11 cellular contexts compared by ENCODE assay signal in genomic region chr2:159133795-159134194, GRCh38.
DNase-seq lines count a peak whose midpoint lies in the region; ATAC-seq, FAIRE-seq and TF ChIP-seq lines count a peak whose summit lies in the region.
"Had no signal": no experiment of that assay in that cellular context is flagged by ENCODE, and none has a peak within 500 bp of the region (broad histone marks: within the 10 kb centered on the region; RNA-seq: fewer than 3 reads in every experiment).

No MANE protein-coding gene starts in this region.

- H4K8ac ChIP-seq in IMR-90 (ENCODE audit: low read depth in 2 of 2, low read length in 2 of 2), result peak overlapping the region in 1 of 2 experiments; percentile 44; a peak in 1 of 4 replicates

- H3K36me3 ChIP-seq in IMR-90 (ENCODE audit: control insufficient read depth, insufficient read depth, low read length), result no peaks in the 10 kb centered on the region
- no peaks in the 10 kb centered on the region for H3K36me3 ChIP-seq in GM12878 (ENCODE audit: control insufficient read depth in 2 of 2, insufficient read depth in 2 of 2, low read length in 1 of 2)
- H3K36me3 ChIP-seq in kidney (ENCODE audit: control insufficient read depth in 1 of 2, insufficient read depth in 2 of 2, low read length in 2 of 2), result no peaks in the 10 kb centered on the region

- FAIRE-seq in GM12878 (lab: Jason Lieb, UNC) (no peak), kidney (lab: Jason Lieb, UNC) (no peak)
- FAIRE-seq: GM19239 had no signal

- H3K18ac ChIP-seq in IMR-90 (ENCODE audit: low read depth, low read length), result peak overlapping the region; percentile 34

- H3K23ac ChIP-seq in IMR-90 (ENCODE audit: low read depth, low read length), result peak overlapping the region; percentile 49; the same call in 1 of the 2 replicates

- H3K79me1 ChIP-seq in IMR-90 (ENCODE audit: low read depth in 1 of 2, low read length in 2 of 2), result peaks cover 22 to 58% of the 10 kb centered on the region in 2 experiments

- H2AFZ ChIP-seq in IMR-90 (replicated peaks; ENCODE audit: low read length, poor library complexity) (no peak overlapping the region), GM12878 (ENCODE audit: control insufficient read depth, low read depth, low read length) (no peak overlapping the region)

- H3K9me3 ChIP-seq in IMR-90 (ENCODE audit: control insufficient read depth, insufficient read depth, low read length) (no peaks in the 10 kb centered on the region), GM12878 (replicated peaks; ENCODE audit: control insufficient read depth, insufficient read depth, low read length) (no peaks in the 10 kb centered on the region), kidney (ENCODE audit: control insufficient read depth in 1 of 2, low read length in 2 of 2) (no peaks in the 10 kb centered on the region)
- H3K9me3 ChIP-seq: psoas muscle had no signal

- POLR2A ChIA-PET in IMR-90 (lab: Charles Lee; ENCODE audit: unreplicated experiment) (no interaction called here), GM12878 (lab: Charles Lee) (no interaction called here)

- 60% methylated on average over 1 of the region's 4 CpGs; no CpG with 5 or more reads in 1 of the 2 experiments for WGBS in IMR-90 (ENCODE audit: extremely low coverage in 2 of 2, insufficient read length in 1 of 2), 2 experiments
- 47% methylated on average over 4 of the region's 4 CpGs for WGBS in GM12878 (ENCODE audit: insufficient coverage, insufficient replicate concordance, low lambda C conversion rate, missing lambda C conversion rate)

- ATAC-seq in IMR-90 (ENCODE audit: low read depth) (no peak), GM12878 (peak; percentile 40; the same call in 2 of the 3 replicates), GM18907 (IDR thresholded peaks at IDR 0.05; ENCODE audit: unreplicated experiment) (no peak), GM19324 (IDR thresholded peaks at IDR 0.05; ENCODE audit: low FRiP score, unreplicated experiment) (no peak), HG03039 (IDR thresholded peaks at IDR 0.05; ENCODE audit: unreplicated experiment) (no peak)
- ATAC-seq: psoas muscle had no signal

- H2BK20ac ChIP-seq in IMR-90 (ENCODE audit: low read depth, low read length), result peak overlapping the region; percentile 70; the same call in 1 of the 2 replicates

- RAD21 ChIA-PET in GM12878 (lab: Charles Lee; ENCODE audit: unreplicated experiment), result interaction anchor here (0.9 to 1.4 kb wide), 5 partner anchors 15 to 833 kb away, joined by 3 to 4 read pairs (median 4); no protein-coding TSS in a partner anchor

- peak overlapping the region; percentile 46; the same call in 1 of the 2 replicates for H4K91ac ChIP-seq in IMR-90 (ENCODE audit: insufficient read depth, low read depth, low read length)

- H4K20me1 ChIP-seq in IMR-90 (ENCODE audit: insufficient read depth, low read length) (no peaks in the 10 kb centered on the region), GM12878 (ENCODE audit: control insufficient read depth, insufficient read depth) (no peaks in the 10 kb centered on the region)

- TF ChIP-seq EP300 in GM12878 (IDR thresholded peaks at IDR 0.05; ENCODE audit: borderline replicate concordance in 1 of 2, control insufficient read depth in 1 of 2, low read depth in 2 of 2, low read length in 2 of 2), result no peak

- SMC1A ChIA-PET in GM12878 (lab: Charles Lee; ENCODE audit: uncharacterized antibody, unreplicated experiment), result interaction anchor here (0.7 to 1.3 kb wide), 5 partner anchors 15 to 834 kb away, joined by 3 to 5 read pairs (median 4); no protein-coding TSS in a partner anchor

- H2BK15ac ChIP-seq in IMR-90 (ENCODE audit: low read depth, low read length), result peak overlapping the region; percentile 63; the same call in 1 of the 3 replicates

- H3K4me3 ChIP-seq in IMR-90 (ENCODE audit: insufficient read depth, low read depth, low read length) (no peak overlapping the region), GM12878 (no peak overlapping the region), kidney (ENCODE audit: low read length in 2 of 2) (no peak overlapping the region)
- H3K4me3 ChIP-seq: psoas muscle had no signal

- peak overlapping the region; percentile 58; the same call in 1 of the 2 replicates for H3K4ac ChIP-seq in IMR-90 (ENCODE audit: low read depth, low read length)

- no peaks in the 10 kb centered on the region for H3K27me3 ChIP-seq in IMR-90 (ENCODE audit: control insufficient read depth, insufficient read depth, low read length)
- no peaks in the 10 kb centered on the region; a peak in 1 of 4 replicates for H3K27me3 ChIP-seq in GM12878 (replicated peaks in 1 of 2; ENCODE audit: control insufficient read depth in 2 of 2, insufficient read depth in 2 of 2, low read length in 1 of 2)

- peaks cover 18% of the 10 kb centered on the region for H3K9me1 ChIP-seq in IMR-90 (ENCODE audit: insufficient read depth, low read length)

- TF ChIP-seq CTCF in AG09319 (IDR thresholded peaks at IDR 0.05; ENCODE audit: low read depth, low read length) (peak; percentile 23), IMR-90 (conservative IDR thresholded peaks at IDR 0.05; ENCODE audit: low read depth, low read length) (peak; percentile 36), GM12878 (IDR thresholded peaks at IDR 0.05 in 2 of 3, conservative IDR thresholded peaks at IDR 0.05 in 1 of 3; ENCODE audit: control insufficient read depth in 2 of 3, extremely low read depth in 1 of 3, insufficient read depth in 1 of 3, low read depth in 3 of 3, low read length in 3 of 3) (peak in 2 of 3 experiments; percentile 4 to 41; a peak in 1 of 6 replicates), kidney (IDR thresholded peaks at IDR 0.05; ENCODE audit: borderline replicate concordance, extremely low read depth, insufficient read depth) (peak; percentile 19)

- in situ Hi-C loops in IMR-90 (cut with MboI; ENCODE audit: low sequenced_read_pairs), result no loop called here
- in situ Hi-C loops in GM12878 (cut with MboI), result no loop called here

- no peak overlapping the region for H3K56ac ChIP-seq in IMR-90 (ENCODE audit: extremely low read depth, insufficient read depth, low read length)

- H3K4me2 ChIP-seq in IMR-90 (ENCODE audit: low read depth, low read length), result no peak overlapping the region
- H3K4me2 ChIP-seq in GM12878 (ENCODE audit: control insufficient read depth, insufficient read depth), result no peak overlapping the region

- H2BK5ac ChIP-seq in IMR-90 (ENCODE audit: low read depth, low read length, poor library complexity, severe bottlenecking), result peak overlapping the region; percentile 28

- no peaks in the 10 kb centered on the region for H3K79me2 ChIP-seq in GM12878 (ENCODE audit: control insufficient read depth, insufficient read depth, low read length)

- intact Hi-C loops in IMR-90 (cut with micrococcal nuclease) (loop anchor here (1.0 to 10.0 kb wide), 3 partner anchors 69 to 671 kb away; partner anchors contain the start of gene BAZ2B), GM12878 (cut with micrococcal nuclease; ENCODE audit: unreplicated experiment) (no loop called here), kidney (cut with DNase I) (no loop called here)

- H3K9ac ChIP-seq in IMR-90 (ENCODE audit: low read depth, low read length), result no peak overlapping the region
- no peak overlapping the region for H3K9ac ChIP-seq in GM12878 (ENCODE audit: control insufficient read depth, insufficient read depth, low read length)
- no peak overlapping the region for H3K9ac ChIP-seq in kidney (ENCODE audit: low read length in 2 of 2)

- H3K27ac ChIP-seq in IMR-90 (ENCODE audit: insufficient read depth, low read length), result no peak overlapping the region
- H3K27ac ChIP-seq in GM12878 (ENCODE audit: control insufficient read depth, insufficient read depth), result no peak overlapping the region
- H3K27ac ChIP-seq in kidney (ENCODE audit: low read depth in 2 of 2, low read length in 2 of 2), result no peak overlapping the region
- H3K27ac ChIP-seq: psoas muscle had no signal

- dilution Hi-C loops in IMR-90 (cut with HindIII; ENCODE audit: low sequenced_read_pairs, unreplicated experiment), result no loop called here

- no peak for TF ChIP-seq POLR2A in IMR-90 (IDR thresholded peaks at IDR 0.05; ENCODE audit: low read depth, low read length)
- no peak for TF ChIP-seq POLR2A in GM12878 (IDR thresholded peaks at IDR 0.05; ENCODE audit: low read depth, low read length)

- BruUV-seq in IMR-90 (replicated peaks; lab: Mats Ljungman, UMichigan) (no TSS peak), GM12878 (replicated peaks; lab: Mats Ljungman, UMichigan) (no TSS peak)

- CTCF ChIA-PET in IMR-90 (lab: Yijun Ruan, JAX), result interaction anchor here (1.1 to 1.6 kb wide), 3 partner anchors 10 to 14 kb away, joined by 3 to 5 read pairs (median 4); no protein-coding TSS in a partner anchor
- CTCF ChIA-PET in GM12878 (lab: Yijun Ruan, JAX), result interaction anchor here (0.6 to 2.3 kb wide), 10 partner anchors 15 to 889 kb away, joined by 3 to 12 read pairs (median 4); partner anchors contain the start of gene MARCHF7

- no peak overlapping the region for H2AK9ac ChIP-seq in IMR-90 (replicated peaks; ENCODE audit: low read depth, low read length, poor library complexity)

- H3K4me1 ChIP-seq in IMR-90 (ENCODE audit: control insufficient read depth, insufficient read depth, low read length), result peaks cover 39% of the 10 kb centered on the region
- H3K4me1 ChIP-seq in GM12878 (ENCODE audit: control insufficient read depth, insufficient read depth, low read length), result no peaks in the 10 kb centered on the region
- peaks cover 22 to 23% of the 10 kb centered on the region in 2 donors for H3K4me1 ChIP-seq in kidney (ENCODE audit: control insufficient read depth in 1 of 2, insufficient read depth in 1 of 2, low read depth in 1 of 2, low read length in 2 of 2)

- DNase-seq in AG09319 (ENCODE audit: extremely low read depth, low read depth) (no peak), IMR-90 (peak; percentile 61), GM12878 (ENCODE audit: low read depth, low spot score) (no peak), kidney (no peak), NK-92 (lab: John Stamatoyannopoulos, UW; ENCODE audit: unreplicated experiment) (no peak)
- DNase-seq: NCI-H1930, psoas muscle had no signal

- H2AK5ac ChIP-seq in IMR-90 (ENCODE audit: low read depth, low read length), result peak overlapping the region; percentile 71; the same call in 1 of the 2 replicates

- peak overlapping the region; percentile 43; the same call in 1 of the 2 replicates for H3K14ac ChIP-seq in IMR-90 (replicated peaks; ENCODE audit: low read depth, low read length)

- TF ChIP-seq RAD21 in IMR-90 (IDR thresholded peaks at IDR 0.05; ENCODE audit: low read length) (peak; percentile 45), GM12878 (IDR thresholded peaks at IDR 0.05; ENCODE audit: insufficient read depth, low read depth, low read length) (peak; percentile 44; the same call in 1 of the 2 replicates)

- H2BK120ac ChIP-seq in IMR-90 (ENCODE audit: low read depth, low read length), result peak overlapping the region; percentile 71; the same call in 1 of the 2 replicates

- peak overlapping the region; percentile 30 for H4K5ac ChIP-seq in IMR-90 (ENCODE audit: low read depth, low read length)

TF ChIP-seq in IMR-90, 13 proteins besides CTCF, POLR2A, EP300 and RAD21:
- TF ChIP-seq SMC3 (IDR thresholded peaks at IDR 0.05; ENCODE audit: low read depth, low read length) (0 out of 2 replicates have a peak, but pooled peaks have one; percentile 9), FOS (IDR thresholded peaks at IDR 0.05; ENCODE audit: low read depth, low read length) (no peak)
TF ChIP-seq in IMR-90: peak in this region for 1.

TF ChIP-seq in GM12878, 131 proteins besides CTCF, POLR2A, EP300 and RAD21 (continues in another document):
- TF ChIP-seq TAF1 (IDR thresholded peaks at IDR 0.05; ENCODE audit: borderline replicate concordance, low read depth, low read length) (no peak), BRCA1 (IDR thresholded peaks at IDR 0.05; ENCODE audit: low read depth, low read length) (no peak), HDGF (IDR thresholded peaks at IDR 0.05) (no peak)
